22 cellular contexts compared by ENCODE assay signal in genomic region chr1:230891984-230892383, GRCh38. TPM values are rescaled to one million over a fixed set of nuclear protein-coding genes. Genes with fewer than 3 reads are reported as not detected.
DNase-seq lines count a peak whose midpoint lies in the region; ATAC-seq and TF ChIP-seq lines count a peak whose summit lies in the region.
"Had no signal": no experiment of that assay in that cellular context is flagged by ENCODE, and none has a peak within 500 bp of the region (broad histone marks: within the 10 kb centered on the region; RNA-seq: fewer than 3 reads in every experiment).

No MANE protein-coding gene starts in this region.

- no peaks in the 10 kb centered on the region for H3K36me3 ChIP-seq in OCI-LY3 (replicated peaks; ENCODE audit: low read depth, low read length)
- H3K36me3 ChIP-seq: neural progenitor cell, SJSA1 had no signal

- in situ Hi-C loops in GM13977 (cut with MboI; ENCODE audit: low pct_unique_long_range_greater_than_20kb, low sequenced_read_pairs, unreplicated experiment): no loop called here

- H3K79me2 ChIP-seq in OCI-LY3 (ENCODE audit: low read length): no peaks in the 10 kb centered on the region

- no peak overlapping the region for H3K9ac ChIP-seq in OCI-LY3 (ENCODE audit: low read length)
- H3K9ac ChIP-seq: neural progenitor cell had no signal

- H3K4me3 ChIP-seq in OCI-LY3 (ENCODE audit: low read length): peak overlapping the region; percentile 9; the same call in 1 of the 2 replicates
- H3K4me3 ChIP-seq: K562, neural progenitor cell, PC-9, SJSA1 had no signal

- DNase-seq in GM13977 (ENCODE audit: low spot score) (peak; percentile 35), osteocyte (ENCODE audit: extremely low spot score, unreplicated experiment) (no peak), caudate nucleus (lab: John Stamatoyannopoulos, UW) (no peak), posterior cingulate gyrus (no peak)
- no peak for DNase-seq in effector memory CD8-positive, alpha-beta T cell
- DNase-seq: activated CD4-positive, alpha-beta T cell treated with anti-CD3 and anti-CD28 coated beads, Interleukin-2, amount 50 U/mL, for 1 hour; activated gamma-delta T cell treated with Interleukin-2 at 50 U/mL for 16 hours; amygdala; CD8-positive, alpha-beta T cell; NCI-H1694; NCI-H748 treated with DMSO at 0.1 percent for 48 hours; PC-9; stimulated activated CD4-positive, alpha-beta T cell treated with anti-CD3 and anti-CD28 coated beads, Interleukin-12 subunit alpha, Interleukin-12 subunit beta, amount 100 ng/mL, for 4 hours; T-helper 17 cell had no signal

- H3K9me3 Mint-ChIP-seq in osteocyte (ENCODE audit: unreplicated experiment): no peaks in the 10 kb centered on the region
- no peaks in the 10 kb centered on the region for H3K9me3 Mint-ChIP-seq in effector memory CD8-positive, alpha-beta T cell
- H3K9me3 Mint-ChIP-seq: CD8-positive, alpha-beta T cell; central memory CD8-positive, alpha-beta T cell had no signal

- H3K4me1 ChIP-seq in OCI-LY3 (ENCODE audit: low read length): peaks cover 14% of the 10 kb centered on the region
- H3K4me1 ChIP-seq: SJSA1 had no signal

- intact Hi-C loops in posterior cingulate gyrus (cut with DNase I): no loop called here

- H3K27me3 Mint-ChIP-seq in osteocyte (ENCODE audit: unreplicated experiment): no peaks in the 10 kb centered on the region
- H3K27me3 Mint-ChIP-seq in effector memory CD8-positive, alpha-beta T cell: peaks cover 54 to 55% of the 10 kb centered on the region in 2 donors

- no peak overlapping the region for H3K4me3 Mint-ChIP-seq in osteocyte (ENCODE audit: unreplicated experiment)
- no peak overlapping the region for H3K4me3 Mint-ChIP-seq in effector memory CD8-positive, alpha-beta T cell
- H3K4me3 Mint-ChIP-seq: CD8-positive, alpha-beta T cell; central memory CD8-positive, alpha-beta T cell; neural progenitor cell; T-helper 17 cell had no signal

- no peaks in the 10 kb centered on the region for H3K9me3 ChIP-seq in OCI-LY3 (ENCODE audit: insufficient read depth, low read length)

- H3K27ac Mint-ChIP-seq in osteocyte (ENCODE audit: unreplicated experiment): peak overlapping the region; percentile 68
- no peak overlapping the region for H3K27ac Mint-ChIP-seq in effector memory CD8-positive, alpha-beta T cell
- H3K27ac Mint-ChIP-seq: CD8-positive, alpha-beta T cell; neural progenitor cell; T-helper 17 cell had no signal

- H3K4me1 Mint-ChIP-seq in osteocyte (ENCODE audit: unreplicated experiment): peaks cover 35% of the 10 kb centered on the region
- no peaks in the 10 kb centered on the region for H3K4me1 Mint-ChIP-seq in effector memory CD8-positive, alpha-beta T cell (ENCODE audit: low read depth in 2 of 2)
- H3K4me1 Mint-ChIP-seq: central memory CD8-positive, alpha-beta T cell had no signal

- no peaks in the 10 kb centered on the region for H3K36me3 Mint-ChIP-seq in osteocyte (ENCODE audit: unreplicated experiment)
- no peaks in the 10 kb centered on the region for H3K36me3 Mint-ChIP-seq in effector memory CD8-positive, alpha-beta T cell (ENCODE audit: insufficient read depth)
- H3K36me3 Mint-ChIP-seq: CD8-positive, alpha-beta T cell; neural progenitor cell had no signal

- H2AFZ ChIP-seq in OCI-LY3 (ENCODE audit: low read depth, low read length): peak overlapping the region; percentile 31
- H2AFZ ChIP-seq: neural progenitor cell had no signal

- H3K27me3 ChIP-seq in OCI-LY3 (ENCODE audit: low read depth, low read length): no peaks in the 10 kb centered on the region; the same call in 1 of the 2 replicates
- H3K27me3 ChIP-seq: neural progenitor cell, SJSA1 had no signal

- no peaks in the 10 kb centered on the region for H4K20me1 ChIP-seq in OCI-LY3 (ENCODE audit: insufficient read depth, low read length)

- TF ChIP-seq CTCF in GM13977 (IDR thresholded peaks at IDR 0.05; ENCODE audit: extremely low read depth, insufficient read depth, missing control alignments) (no peak), OCI-LY3 (IDR thresholded peaks at IDR 0.05; ENCODE audit: low read depth, low read length) (no peak), osteocyte (IDR thresholded peaks at IDR 0.05) (no peak)

- peak overlapping the region; percentile 51 for H3K4me2 ChIP-seq in OCI-LY3 (ENCODE audit: low read length)
- H3K4me2 ChIP-seq: neural progenitor cell, PC-9 had no signal

- peak; percentile 52 for ATAC-seq in GM21786 (IDR thresholded peaks at IDR 0.05; ENCODE audit: unreplicated experiment)
- no peak for ATAC-seq in effector memory CD8-positive, alpha-beta T cell (replicated peaks)
- ATAC-seq: CD8-positive, alpha-beta T cell; K562; left lobe of liver; T-helper 17 cell had no signal

- H3K27ac ChIP-seq in OCI-LY3 (ENCODE audit: low read length) (no peak overlapping the region), caudate nucleus (ENCODE audit: low read depth, low read length) (no peak overlapping the region)
- H3K27ac ChIP-seq: PC-9, SJSA1, VCaP had no signal

RNA-seq across cellular contexts. Expression of gene C1orf198, which starts 23.7 kb away (rescaled TPM):
- 274 and 281 TPM in 2 replicates for total RNA-seq in osteocyte
